In genomic region chr15:78049691-78050440, GRCh38 we compare ENCODE assay signal across 9 cellular contexts. TPM values are rescaled to one million over a fixed set of nuclear protein-coding genes. Genes with fewer than 3 reads are reported as not detected.
DNase-seq lines count a peak whose midpoint lies in the region; ATAC-seq and TF ChIP-seq lines count a peak whose summit lies in the region.
"Had no signal": no experiment of that assay in that cellular context is flagged by ENCODE, and none has a peak within 500 bp of the region (broad histone marks: within the 10 kb centered on the region; RNA-seq: fewer than 3 reads in every experiment).

No MANE protein-coding gene starts in this region.

- TF ChIP-seq POLR2A in heart left ventricle (IDR thresholded peaks at IDR 0.05): no peak
- TF ChIP-seq POLR2A in esophagus squamous epithelium (IDR thresholded peaks at IDR 0.05): no peak

- H3K4me1 ChIP-seq in heart left ventricle (peaks cover 15 to 98% (median 62%) of the 10 kb centered on the region in 12 donors), esophagus squamous epithelium (peaks cover 18 to 99% (median 65%) of the 10 kb centered on the region in 3 donors)

- H3K9me3 ChIP-seq in heart left ventricle (no peaks in the 10 kb centered on the region), esophagus squamous epithelium (no peaks in the 10 kb centered on the region)
- H3K9me3 ChIP-seq: thoracic aorta had no signal

- TF ChIP-seq CTCF in heart left ventricle (IDR thresholded peaks at IDR 0.05) (no peak), esophagus squamous epithelium (IDR thresholded peaks at IDR 0.05) (no peak)

- intact Hi-C loops in heart left ventricle (cut with DNase I): loop anchor here in 1 of 10 donors (2.0 kb wide), 1 partner anchor 19 kb away; no protein-coding TSS in a partner anchor
- intact Hi-C loops in cardiac septum (cut with DNase I): no loop called here
- intact Hi-C loops in esophagus squamous epithelium (cut with DNase I): no loop called here

- H3K36me3 ChIP-seq in heart left ventricle (peaks cover 0 to 31% (median 15%) of the 10 kb centered on the region in 9 donors), esophagus squamous epithelium (peaks cover 0 to 21% (median 3%) of the 10 kb centered on the region in 3 donors)

- peak in 3 of 4 donors; percentile 41 to 46 (median 41) for ATAC-seq in heart left ventricle
- peak; percentile 57 for ATAC-seq in HG03108 (IDR thresholded peaks at IDR 0.05; ENCODE audit: unreplicated experiment)

- 51 to 65% (median 58%) methylated on average over 7 of the region's 7 CpGs for WGBS in heart left ventricle, 4 donors
- WGBS in esophagus squamous epithelium, 2 donors: 52 to 64% methylated on average over 7 of the region's 7 CpGs

- H3K27ac ChIP-seq in heart left ventricle (peak overlapping the region in 10 of 12 donors; percentile 19 to 92 (median 59)), esophagus squamous epithelium (peak overlapping the region in 3 of 4 donors; percentile 23 to 80 (median 76))
- H3K27ac ChIP-seq: thoracic aorta had no signal

- H3K27me3 ChIP-seq in heart left ventricle: no peaks in the 10 kb centered on the region
- no peaks in the 10 kb centered on the region for H3K27me3 ChIP-seq in esophagus squamous epithelium

- DNase-seq in heart left ventricle (peak in 1 of 5 donors; percentile 41), cardiac septum (ENCODE audit: low spot score) (no peak), UCSD-AML1 (lab: John Stamatoyannopoulos, UW; ENCODE audit: unreplicated experiment) (peak; percentile 61), esophagus squamous epithelium (lab: John Stamatoyannopoulos, UW) (no peak), H4 (ENCODE audit: low spot score) (no peak), ureter (ENCODE audit: low spot score) (no peak)
- peak; percentile 60 for DNase-seq in stimulated activated CD4-positive, alpha-beta T cell treated with anti-CD3 and anti-CD28 coated beads, Interleukin-4, amount 100 ng/mL, for 1 hour

- H3K4me3 ChIP-seq in heart left ventricle (no peak overlapping the region), esophagus squamous epithelium (no peak overlapping the region)
- H3K4me3 ChIP-seq: thoracic aorta had no signal

RNA-seq across cellular contexts. Expression of gene TBC1D2B, which starts 27.6 kb away (rescaled TPM):
- total RNA-seq in heart left ventricle: 10 to 100 TPM in 6 of 9 donors, 1 to 10 TPM in 3; 6.5 to 45.2 (median 10.8) TPM
- polyA plus RNA-seq in heart left ventricle: 1 to 10 TPM; 5.1 to 5.9 TPM
- total RNA-seq in cardiac septum: 11.3 TPM
- 10 to 100 TPM; 13.0 to 30.7 (median 17.8) TPM for total RNA-seq in esophagus squamous epithelium
- 12.3 and 13.8 TPM in 2 replicates for total RNA-seq in H4 (2014; rRNA removed; shearing (Covaris generic))
- 103 TPM for total RNA-seq in ureter

RNA-seq across cellular contexts. Expression of gene SH2D7, which starts 42.5 kb away (rescaled TPM):
- total RNA-seq in heart left ventricle: not detected
- not detected for polyA plus RNA-seq in heart left ventricle
- not detected for total RNA-seq in cardiac septum
- total RNA-seq in esophagus squamous epithelium: not detected
- total RNA-seq in H4 (2014; rRNA removed; shearing (Covaris generic)): not detected in 2 replicates
- total RNA-seq in ureter: not detected
- total RNA-seq: thoracic aorta had no signal

Comparison
In these comparisons a context has a peak if more than half of its experiments do, and no peak if none do; other contexts are left out.
1. DNase-seq: peak in UCSD-AML1 (single experiment) and stimulated activated CD4-positive, alpha-beta T cell treated with anti-CD3 and anti-CD28 coated beads, Interleukin-4, amount 100 ng/mL, for 1 hour (single experiment); none in cardiac septum (single experiment), esophagus squamous epithelium (single experiment), H4 (single experiment) and ureter (single experiment).